Comparison of ENCODE assay signal across 1 cellular context in the genomic region with DNA sequence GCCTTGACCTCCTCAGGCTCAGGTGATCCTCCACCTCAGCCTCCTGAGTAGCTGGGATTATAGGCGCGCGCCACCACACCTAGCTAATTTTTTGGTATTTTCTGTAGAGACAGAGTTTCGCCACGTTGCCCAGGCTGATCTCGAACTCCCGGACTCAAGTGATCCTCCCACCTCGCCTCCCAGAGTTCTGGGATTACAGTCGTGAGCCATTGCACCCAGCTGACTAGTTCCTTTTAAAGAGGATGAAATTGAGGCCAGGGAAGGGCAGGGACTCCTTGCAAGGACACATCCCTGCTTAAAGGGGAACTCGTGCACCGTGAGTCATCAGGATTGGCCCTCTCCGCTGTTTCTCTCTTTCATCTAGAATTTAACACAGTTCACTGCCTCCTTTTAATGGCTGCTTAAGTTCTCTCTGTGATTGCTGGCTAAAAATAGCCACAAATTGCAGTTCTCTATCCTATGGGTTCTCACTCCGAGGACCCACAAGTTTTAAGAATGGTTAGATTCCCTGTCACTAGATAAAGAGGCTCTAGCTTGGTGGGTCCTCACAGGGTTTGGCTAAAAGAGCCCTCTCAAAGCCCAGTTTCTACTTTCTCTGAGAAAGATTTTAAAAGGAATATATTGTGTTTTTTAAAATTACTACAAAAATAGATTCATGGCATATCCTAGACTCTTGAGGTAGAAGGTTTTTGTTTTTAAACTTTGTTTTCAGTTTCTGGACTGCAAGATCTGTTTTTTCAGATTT.
TF ChIP-seq lines count a peak whose summit lies in the region.

No MANE protein-coding gene starts in this region.

TF ChIP-seq in K562, 482 proteins besides CTCF, POLR2A, EP300 and RAD21 (continued from another document and continues in another):
- TF ChIP-seq, protein P1, sequence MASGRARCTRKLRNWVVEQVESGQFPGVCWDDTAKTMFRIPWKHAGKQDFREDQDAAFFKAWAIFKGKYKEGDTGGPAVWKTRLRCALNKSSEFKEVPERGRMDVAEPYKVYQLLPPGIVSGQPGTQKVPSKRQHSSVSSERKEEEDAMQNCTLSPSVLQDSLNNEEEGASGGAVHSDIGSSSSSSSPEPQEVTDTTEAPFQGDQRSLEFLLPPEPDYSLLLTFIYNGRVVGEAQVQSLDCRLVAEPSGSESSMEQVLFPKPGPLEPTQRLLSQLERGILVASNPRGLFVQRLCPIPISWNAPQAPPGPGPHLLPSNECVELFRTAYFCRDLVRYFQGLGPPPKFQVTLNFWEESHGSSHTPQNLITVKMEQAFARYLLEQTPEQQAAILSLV (tag; IDR thresholded peaks at IDR 0.05), result no peak
- TF ChIP-seq, protein P2, sequence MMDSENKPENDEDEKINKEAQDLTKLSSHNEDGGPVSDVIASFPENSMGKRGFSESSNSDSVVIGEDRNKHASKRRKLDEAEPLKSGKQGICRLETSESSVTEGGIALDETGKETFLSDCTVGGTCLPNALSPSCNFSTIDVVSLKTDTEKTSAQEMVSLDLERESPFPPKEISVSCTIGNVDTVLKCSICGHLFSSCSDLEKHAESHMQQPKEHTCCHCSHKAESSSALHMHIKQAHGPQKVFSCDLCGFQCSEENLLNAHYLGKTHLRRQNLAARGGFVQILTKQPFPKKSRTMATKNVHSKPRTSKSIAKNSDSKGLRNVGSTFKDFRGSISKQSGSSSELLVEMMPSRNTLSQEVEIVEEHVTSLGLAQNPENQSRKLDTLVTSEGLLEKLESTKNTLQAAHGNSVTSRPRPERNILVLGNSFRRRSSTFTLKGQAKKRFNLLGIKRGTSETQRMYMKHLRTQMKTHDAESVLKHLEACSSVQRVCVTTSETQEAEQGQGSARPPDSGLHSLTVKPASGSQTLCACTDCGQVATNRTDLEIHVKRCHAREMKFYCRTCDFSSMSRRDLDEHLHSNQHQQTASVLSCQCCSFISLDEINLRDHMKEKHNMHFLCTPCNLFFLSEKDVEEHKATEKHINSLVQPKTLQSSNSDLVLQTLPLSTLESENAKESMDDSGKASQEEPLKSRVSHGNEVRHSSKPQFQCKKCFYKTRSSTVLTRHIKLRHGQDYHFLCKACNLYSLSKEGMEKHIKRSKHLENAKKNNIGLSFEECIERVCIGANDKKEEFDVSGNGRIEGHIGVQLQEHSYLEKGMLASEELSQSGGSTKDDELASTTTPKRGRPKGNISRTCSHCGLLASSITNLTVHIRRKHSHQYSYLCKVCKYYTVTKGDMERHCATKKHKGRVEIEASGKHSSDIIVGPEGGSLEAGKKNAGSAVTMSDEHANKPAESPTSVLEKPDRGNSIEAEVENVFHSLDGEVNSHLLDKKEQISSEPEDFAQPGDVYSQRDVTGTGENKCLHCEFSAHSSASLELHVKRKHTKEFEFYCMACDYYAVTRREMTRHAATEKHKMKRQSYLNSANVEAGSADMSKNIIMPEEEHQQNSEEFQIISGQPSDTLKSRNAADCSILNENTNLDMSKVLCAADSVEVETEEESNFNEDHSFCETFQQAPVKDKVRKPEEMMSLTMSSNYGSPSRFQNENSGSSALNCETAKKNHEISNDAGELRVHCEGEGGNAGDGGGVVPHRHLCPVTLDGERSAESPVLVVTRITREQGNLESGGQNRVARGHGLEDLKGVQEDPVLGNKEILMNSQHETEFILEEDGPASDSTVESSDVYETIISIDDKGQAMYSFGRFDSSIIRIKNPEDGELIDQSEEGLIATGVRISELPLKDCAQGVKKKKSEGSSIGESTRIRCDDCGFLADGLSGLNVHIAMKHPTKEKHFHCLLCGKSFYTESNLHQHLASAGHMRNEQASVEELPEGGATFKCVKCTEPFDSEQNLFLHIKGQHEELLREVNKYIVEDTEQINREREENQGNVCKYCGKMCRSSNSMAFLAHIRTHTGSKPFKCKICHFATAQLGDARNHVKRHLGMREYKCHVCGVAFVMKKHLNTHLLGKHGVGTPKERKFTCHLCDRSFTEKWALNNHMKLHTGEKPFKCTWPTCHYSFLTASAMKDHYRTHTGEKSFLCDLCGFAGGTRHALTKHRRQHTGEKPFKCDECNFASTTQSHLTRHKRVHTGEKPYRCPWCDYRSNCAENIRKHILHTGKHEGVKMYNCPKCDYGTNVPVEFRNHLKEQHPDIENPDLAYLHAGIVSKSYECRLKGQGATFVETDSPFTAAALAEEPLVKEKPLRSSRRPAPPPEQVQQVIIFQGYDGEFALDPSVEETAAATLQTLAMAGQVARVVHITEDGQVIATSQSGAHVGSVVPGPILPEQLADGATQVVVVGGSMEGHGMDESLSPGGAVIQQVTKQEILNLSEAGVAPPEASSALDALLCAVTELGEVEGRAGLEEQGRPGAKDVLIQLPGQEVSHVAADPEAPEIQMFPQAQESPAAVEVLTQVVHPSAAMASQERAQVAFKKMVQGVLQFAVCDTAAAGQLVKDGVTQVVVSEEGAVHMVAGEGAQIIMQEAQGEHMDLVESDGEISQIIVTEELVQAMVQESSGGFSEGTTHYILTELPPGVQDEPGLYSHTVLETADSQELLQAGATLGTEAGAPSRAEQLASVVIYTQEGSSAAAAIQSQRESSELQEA (IDR thresholded peaks at IDR 0.05; ENCODE audit: low read depth), result no peak
- TF ChIP-seq, protein P3, sequence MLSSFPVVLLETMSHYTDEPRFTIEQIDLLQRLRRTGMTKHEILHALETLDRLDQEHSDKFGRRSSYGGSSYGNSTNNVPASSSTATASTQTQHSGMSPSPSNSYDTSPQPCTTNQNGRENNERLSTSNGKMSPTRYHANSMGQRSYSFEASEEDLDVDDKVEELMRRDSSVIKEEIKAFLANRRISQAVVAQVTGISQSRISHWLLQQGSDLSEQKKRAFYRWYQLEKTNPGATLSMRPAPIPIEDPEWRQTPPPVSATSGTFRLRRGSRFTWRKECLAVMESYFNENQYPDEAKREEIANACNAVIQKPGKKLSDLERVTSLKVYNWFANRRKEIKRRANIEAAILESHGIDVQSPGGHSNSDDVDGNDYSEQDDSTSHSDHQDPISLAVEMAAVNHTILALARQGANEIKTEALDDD (IDR thresholded peaks at IDR 0.05), result peak; percentile 65
- TF ChIP-seq, protein P4, sequence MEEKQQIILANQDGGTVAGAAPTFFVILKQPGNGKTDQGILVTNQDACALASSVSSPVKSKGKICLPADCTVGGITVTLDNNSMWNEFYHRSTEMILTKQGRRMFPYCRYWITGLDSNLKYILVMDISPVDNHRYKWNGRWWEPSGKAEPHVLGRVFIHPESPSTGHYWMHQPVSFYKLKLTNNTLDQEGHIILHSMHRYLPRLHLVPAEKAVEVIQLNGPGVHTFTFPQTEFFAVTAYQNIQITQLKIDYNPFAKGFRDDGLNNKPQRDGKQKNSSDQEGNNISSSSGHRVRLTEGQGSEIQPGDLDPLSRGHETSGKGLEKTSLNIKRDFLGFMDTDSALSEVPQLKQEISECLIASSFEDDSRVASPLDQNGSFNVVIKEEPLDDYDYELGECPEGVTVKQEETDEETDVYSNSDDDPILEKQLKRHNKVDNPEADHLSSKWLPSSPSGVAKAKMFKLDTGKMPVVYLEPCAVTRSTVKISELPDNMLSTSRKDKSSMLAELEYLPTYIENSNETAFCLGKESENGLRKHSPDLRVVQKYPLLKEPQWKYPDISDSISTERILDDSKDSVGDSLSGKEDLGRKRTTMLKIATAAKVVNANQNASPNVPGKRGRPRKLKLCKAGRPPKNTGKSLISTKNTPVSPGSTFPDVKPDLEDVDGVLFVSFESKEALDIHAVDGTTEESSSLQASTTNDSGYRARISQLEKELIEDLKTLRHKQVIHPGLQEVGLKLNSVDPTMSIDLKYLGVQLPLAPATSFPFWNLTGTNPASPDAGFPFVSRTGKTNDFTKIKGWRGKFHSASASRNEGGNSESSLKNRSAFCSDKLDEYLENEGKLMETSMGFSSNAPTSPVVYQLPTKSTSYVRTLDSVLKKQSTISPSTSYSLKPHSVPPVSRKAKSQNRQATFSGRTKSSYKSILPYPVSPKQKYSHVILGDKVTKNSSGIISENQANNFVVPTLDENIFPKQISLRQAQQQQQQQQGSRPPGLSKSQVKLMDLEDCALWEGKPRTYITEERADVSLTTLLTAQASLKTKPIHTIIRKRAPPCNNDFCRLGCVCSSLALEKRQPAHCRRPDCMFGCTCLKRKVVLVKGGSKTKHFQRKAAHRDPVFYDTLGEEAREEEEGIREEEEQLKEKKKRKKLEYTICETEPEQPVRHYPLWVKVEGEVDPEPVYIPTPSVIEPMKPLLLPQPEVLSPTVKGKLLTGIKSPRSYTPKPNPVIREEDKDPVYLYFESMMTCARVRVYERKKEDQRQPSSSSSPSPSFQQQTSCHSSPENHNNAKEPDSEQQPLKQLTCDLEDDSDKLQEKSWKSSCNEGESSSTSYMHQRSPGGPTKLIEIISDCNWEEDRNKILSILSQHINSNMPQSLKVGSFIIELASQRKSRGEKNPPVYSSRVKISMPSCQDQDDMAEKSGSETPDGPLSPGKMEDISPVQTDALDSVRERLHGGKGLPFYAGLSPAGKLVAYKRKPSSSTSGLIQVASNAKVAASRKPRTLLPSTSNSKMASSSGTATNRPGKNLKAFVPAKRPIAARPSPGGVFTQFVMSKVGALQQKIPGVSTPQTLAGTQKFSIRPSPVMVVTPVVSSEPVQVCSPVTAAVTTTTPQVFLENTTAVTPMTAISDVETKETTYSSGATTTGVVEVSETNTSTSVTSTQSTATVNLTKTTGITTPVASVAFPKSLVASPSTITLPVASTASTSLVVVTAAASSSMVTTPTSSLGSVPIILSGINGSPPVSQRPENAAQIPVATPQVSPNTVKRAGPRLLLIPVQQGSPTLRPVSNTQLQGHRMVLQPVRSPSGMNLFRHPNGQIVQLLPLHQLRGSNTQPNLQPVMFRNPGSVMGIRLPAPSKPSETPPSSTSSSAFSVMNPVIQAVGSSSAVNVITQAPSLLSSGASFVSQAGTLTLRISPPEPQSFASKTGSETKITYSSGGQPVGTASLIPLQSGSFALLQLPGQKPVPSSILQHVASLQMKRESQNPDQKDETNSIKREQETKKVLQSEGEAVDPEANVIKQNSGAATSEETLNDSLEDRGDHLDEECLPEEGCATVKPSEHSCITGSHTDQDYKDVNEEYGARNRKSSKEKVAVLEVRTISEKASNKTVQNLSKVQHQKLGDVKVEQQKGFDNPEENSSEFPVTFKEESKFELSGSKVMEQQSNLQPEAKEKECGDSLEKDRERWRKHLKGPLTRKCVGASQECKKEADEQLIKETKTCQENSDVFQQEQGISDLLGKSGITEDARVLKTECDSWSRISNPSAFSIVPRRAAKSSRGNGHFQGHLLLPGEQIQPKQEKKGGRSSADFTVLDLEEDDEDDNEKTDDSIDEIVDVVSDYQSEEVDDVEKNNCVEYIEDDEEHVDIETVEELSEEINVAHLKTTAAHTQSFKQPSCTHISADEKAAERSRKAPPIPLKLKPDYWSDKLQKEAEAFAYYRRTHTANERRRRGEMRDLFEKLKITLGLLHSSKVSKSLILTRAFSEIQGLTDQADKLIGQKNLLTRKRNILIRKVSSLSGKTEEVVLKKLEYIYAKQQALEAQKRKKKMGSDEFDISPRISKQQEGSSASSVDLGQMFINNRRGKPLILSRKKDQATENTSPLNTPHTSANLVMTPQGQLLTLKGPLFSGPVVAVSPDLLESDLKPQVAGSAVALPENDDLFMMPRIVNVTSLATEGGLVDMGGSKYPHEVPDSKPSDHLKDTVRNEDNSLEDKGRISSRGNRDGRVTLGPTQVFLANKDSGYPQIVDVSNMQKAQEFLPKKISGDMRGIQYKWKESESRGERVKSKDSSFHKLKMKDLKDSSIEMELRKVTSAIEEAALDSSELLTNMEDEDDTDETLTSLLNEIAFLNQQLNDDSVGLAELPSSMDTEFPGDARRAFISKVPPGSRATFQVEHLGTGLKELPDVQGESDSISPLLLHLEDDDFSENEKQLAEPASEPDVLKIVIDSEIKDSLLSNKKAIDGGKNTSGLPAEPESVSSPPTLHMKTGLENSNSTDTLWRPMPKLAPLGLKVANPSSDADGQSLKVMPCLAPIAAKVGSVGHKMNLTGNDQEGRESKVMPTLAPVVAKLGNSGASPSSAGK (IDR thresholded peaks at IDR 0.05), result peak; percentile 52; the same call in 1 of the 2 replicates
- TF ChIP-seq SIN3A (IDR thresholded peaks at IDR 0.05; ENCODE audit: borderline replicate concordance in 2 of 2, control insufficient read depth in 1 of 2, low read depth in 2 of 2, low read length in 2 of 2) (peak; percentile 19 to 47; a peak in 1 of 4 replicates), TEAD4 (IDR thresholded peaks at IDR 0.05; ENCODE audit: low read length) (peak; percentile 31; the same call in 1 of the 2 replicates), TEAD4 (CRISPR knock-in tag; IDR thresholded peaks at IDR 0.05; ENCODE audit: borderline replicate concordance) (no peak), DACH1 (IDR thresholded peaks at IDR 0.05; ENCODE audit: partially characterized antibody) (peak; percentile 49), NCOR1 (IDR thresholded peaks at IDR 0.05) (no peak; the same call in 1 of the 2 replicates), HMG20A (CRISPR knock-in tag; conservative IDR thresholded peaks at IDR 0.05) (no peak), L3MBTL2 (IDR thresholded peaks at IDR 0.05) (peak; percentile 66)
- TF ChIP-seq, protein P5, sequence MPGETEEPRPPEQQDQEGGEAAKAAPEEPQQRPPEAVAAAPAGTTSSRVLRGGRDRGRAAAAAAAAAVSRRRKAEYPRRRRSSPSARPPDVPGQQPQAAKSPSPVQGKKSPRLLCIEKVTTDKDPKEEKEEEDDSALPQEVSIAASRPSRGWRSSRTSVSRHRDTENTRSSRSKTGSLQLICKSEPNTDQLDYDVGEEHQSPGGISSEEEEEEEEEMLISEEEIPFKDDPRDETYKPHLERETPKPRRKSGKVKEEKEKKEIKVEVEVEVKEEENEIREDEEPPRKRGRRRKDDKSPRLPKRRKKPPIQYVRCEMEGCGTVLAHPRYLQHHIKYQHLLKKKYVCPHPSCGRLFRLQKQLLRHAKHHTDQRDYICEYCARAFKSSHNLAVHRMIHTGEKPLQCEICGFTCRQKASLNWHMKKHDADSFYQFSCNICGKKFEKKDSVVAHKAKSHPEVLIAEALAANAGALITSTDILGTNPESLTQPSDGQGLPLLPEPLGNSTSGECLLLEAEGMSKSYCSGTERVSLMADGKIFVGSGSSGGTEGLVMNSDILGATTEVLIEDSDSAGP (CRISPR knock-in tag; IDR thresholded peaks at IDR 0.05), result peak; percentile 78; the same call in 1 of the 2 replicates
- TF ChIP-seq, protein P6, sequence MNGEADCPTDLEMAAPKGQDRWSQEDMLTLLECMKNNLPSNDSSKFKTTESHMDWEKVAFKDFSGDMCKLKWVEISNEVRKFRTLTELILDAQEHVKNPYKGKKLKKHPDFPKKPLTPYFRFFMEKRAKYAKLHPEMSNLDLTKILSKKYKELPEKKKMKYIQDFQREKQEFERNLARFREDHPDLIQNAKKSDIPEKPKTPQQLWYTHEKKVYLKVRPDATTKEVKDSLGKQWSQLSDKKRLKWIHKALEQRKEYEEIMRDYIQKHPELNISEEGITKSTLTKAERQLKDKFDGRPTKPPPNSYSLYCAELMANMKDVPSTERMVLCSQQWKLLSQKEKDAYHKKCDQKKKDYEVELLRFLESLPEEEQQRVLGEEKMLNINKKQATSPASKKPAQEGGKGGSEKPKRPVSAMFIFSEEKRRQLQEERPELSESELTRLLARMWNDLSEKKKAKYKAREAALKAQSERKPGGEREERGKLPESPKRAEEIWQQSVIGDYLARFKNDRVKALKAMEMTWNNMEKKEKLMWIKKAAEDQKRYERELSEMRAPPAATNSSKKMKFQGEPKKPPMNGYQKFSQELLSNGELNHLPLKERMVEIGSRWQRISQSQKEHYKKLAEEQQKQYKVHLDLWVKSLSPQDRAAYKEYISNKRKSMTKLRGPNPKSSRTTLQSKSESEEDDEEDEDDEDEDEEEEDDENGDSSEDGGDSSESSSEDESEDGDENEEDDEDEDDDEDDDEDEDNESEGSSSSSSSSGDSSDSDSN (IDR thresholded peaks at IDR 0.05; ENCODE audit: borderline replicate concordance in 1 of 2, low read depth in 2 of 2, low read length in 2 of 2), result 0 out of 4 replicates have a peak, but pooled peaks of 1 of the 2 experiments have one; percentile 16
- TF ChIP-seq, protein P7, sequence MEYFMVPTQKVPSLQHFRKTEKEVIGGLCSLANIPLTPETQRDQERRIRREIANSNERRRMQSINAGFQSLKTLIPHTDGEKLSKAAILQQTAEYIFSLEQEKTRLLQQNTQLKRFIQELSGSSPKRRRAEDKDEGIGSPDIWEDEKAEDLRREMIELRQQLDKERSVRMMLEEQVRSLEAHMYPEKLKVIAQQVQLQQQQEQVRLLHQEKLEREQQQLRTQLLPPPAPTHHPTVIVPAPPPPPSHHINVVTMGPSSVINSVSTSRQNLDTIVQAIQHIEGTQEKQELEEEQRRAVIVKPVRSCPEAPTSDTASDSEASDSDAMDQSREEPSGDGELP (CRISPR knock-in tag; IDR thresholded peaks at IDR 0.05; ENCODE audit: borderline replicate concordance), result peak; percentile 89
